ENCODE assay signal across 8 cellular contexts in genomic region chr5:73499187-73499586, GRCh38. TPM values are rescaled to one million over a fixed set of nuclear protein-coding genes. Genes with fewer than 3 reads are reported as not detected.
DNase-seq lines count a peak whose midpoint lies in the region; ATAC-seq and TF ChIP-seq lines count a peak whose summit lies in the region.

No MANE protein-coding gene starts in this region.

- H3K9ac ChIP-seq in SK-N-MC (ENCODE audit: insufficient read length), result peak overlapping the region; percentile 98

- no peaks in the 10 kb centered on the region for H3K9me2 ChIP-seq in GM23338 (ENCODE audit: insufficient read depth)

- no peaks in the 10 kb centered on the region for H3K27me3 ChIP-seq in GM23338 (ENCODE audit: insufficient read depth)
- no peaks in the 10 kb centered on the region for H3K27me3 ChIP-seq in gastrocnemius medialis

- peaks cover 52% of the 10 kb centered on the region for H3K79me2 ChIP-seq in GM23338 (replicated peaks; ENCODE audit: insufficient read depth)

- peak overlapping the region; percentile 98 for H3K4me3 Mint-ChIP-seq in GM23338

- DNase-seq in GM23338 (ENCODE audit: low spot score) (no peak), SK-N-MC (ENCODE audit: low read depth, low spot score) (no peak), fibroblast of peridontal ligament (ENCODE audit: extremely low read depth) (peak; percentile 19), gastrocnemius medialis (no peak), GM13976 (ENCODE audit: low spot score) (no peak), SW480 (ENCODE audit: low spot score) (no peak)
- no peak for DNase-seq in activated CD4-positive, CD25-positive, alpha-beta regulatory T cell treated with anti-CD3 and anti-CD28 coated beads, Interleukin-2, amount 50 U/mL, for 72 hours
- DNase-seq in stimulated activated CD4-positive, alpha-beta T cell treated with anti-CD3 and anti-CD28 coated beads, Interleukin-4, amount 100 ng/mL, for 24 hours, result no peak

- peak overlapping the region; percentile 89 for H3K4me3 ChIP-seq in GM23338
- H3K4me3 ChIP-seq in SK-N-MC, result peak overlapping the region; percentile 92
- H3K4me3 ChIP-seq in gastrocnemius medialis, result peak overlapping the region; percentile 87 to 100 (median 98)

- H4K20me1 ChIP-seq in GM23338 (replicated peaks; ENCODE audit: insufficient read depth), result peaks cover 19% of the 10 kb centered on the region

- no peak overlapping the region for H2AFZ ChIP-seq in GM23338

- no peak for ATAC-seq in GM23338
- no peak for ATAC-seq in gastrocnemius medialis

- peaks cover 9% of the 10 kb centered on the region for H3K27me3 Mint-ChIP-seq in GM23338 (ENCODE audit: insufficient read depth, low read depth, poor library complexity)

- H3K36me3 ChIP-seq in GM23338 (ENCODE audit: insufficient read depth) (peaks cover 26% of the 10 kb centered on the region), SK-N-MC (ENCODE audit: insufficient read depth, low read length) (peaks cover 52% of the 10 kb centered on the region), gastrocnemius medialis (peaks cover 0 to 35% of the 10 kb centered on the region in 2 donors)

- H3K36me3 Mint-ChIP-seq in GM23338 (ENCODE audit: low read depth), result peaks cover 57% of the 10 kb centered on the region

- no peaks in the 10 kb centered on the region for H3K9me3 Mint-ChIP-seq in GM23338

- no peaks in the 10 kb centered on the region for H3K9me3 ChIP-seq in SK-N-MC (ENCODE audit: low read depth, low read length)
- H3K9me3 ChIP-seq in gastrocnemius medialis, result no peaks in the 10 kb centered on the region

- peaks cover 43% of the 10 kb centered on the region for H3K4me1 Mint-ChIP-seq in GM23338

- intact Hi-C loops in gastrocnemius medialis (cut with DNase I; ENCODE audit: low total_unique reads), result loop anchor here (2.0 kb wide), 1 partner anchor 66 kb away; the partner anchor contains the start of genes ANKRA2 and UTP15

- in situ Hi-C loops in gastrocnemius medialis (cut with MboI; ENCODE audit: low sequenced_read_pairs in 4 of 4), result no loop called here
- in situ Hi-C loops in GM13976 (cut with MboI; ENCODE audit: low sequenced_read_pairs, unreplicated experiment), result no loop called here

- TF ChIP-seq CTCF in GM23338 (conservative IDR thresholded peaks at IDR 0.05; ENCODE audit: low read depth in 2 of 2) (no peak), gastrocnemius medialis (IDR thresholded peaks at IDR 0.05 in 4 of 5, conservative IDR thresholded peaks at IDR 0.05 in 1 of 5) (no peak), GM13976 (IDR thresholded peaks at IDR 0.05; ENCODE audit: borderline replicate concordance, control extremely low read depth, extremely low read depth, insufficient read depth, missing control alignments) (no peak)

- H3K27ac ChIP-seq in GM23338 (ENCODE audit: low read depth), result peak overlapping the region; percentile 95
- H3K27ac ChIP-seq in SK-N-MC, result peak overlapping the region; percentile 84; the same call in 1 of the 2 replicates
- peak overlapping the region; percentile 90 to 98 (median 94) for H3K27ac ChIP-seq in gastrocnemius medialis

- TF ChIP-seq POLR2A in gastrocnemius medialis (IDR thresholded peaks at IDR 0.05), result no peak

- H3K4me1 ChIP-seq in GM23338 (ENCODE audit: insufficient read depth) (peaks cover 31% of the 10 kb centered on the region), gastrocnemius medialis (peaks cover 25 to 29% of the 10 kb centered on the region in 2 donors)

- peak overlapping the region; percentile 94 for H3K4me2 ChIP-seq in GM23338

- peak overlapping the region; percentile 99 for H3K27ac Mint-ChIP-seq in GM23338

- peaks cover 3% of the 10 kb centered on the region; the same call in 1 of the 2 replicates for H3F3A ChIP-seq in GM23338 (replicated peaks; ENCODE audit: low read depth)

TF ChIP-seq in GM23338, 12 proteins besides CTCF, POLR2A, EP300 and RAD21:
- TF ChIP-seq EZH2 (IDR thresholded peaks at IDR 0.05; ENCODE audit: low read depth, unreplicated experiment) (no peak), REST (IDR thresholded peaks at IDR 0.05; ENCODE audit: unreplicated experiment) (no peak), ETS1 (IDR thresholded peaks at IDR 0.05) (no peak), STAT1 (IDR thresholded peaks at IDR 0.05; ENCODE audit: unreplicated experiment) (no peak), NANOG (IDR thresholded peaks at IDR 0.05; ENCODE audit: borderline replicate concordance) (no peak)

RNA-seq across cellular contexts. Expression of gene BTF3, which starts 0.9 kb away (rescaled TPM):
- total RNA-seq in GM23338 (2014; rRNA removed; shearing (Covaris generic)), result 472 and 506 TPM in 2 replicates
- 1,033 and 1,148 TPM in 2 replicates for polyA plus RNA-seq in GM23338 (2016; fragmentation: Nextera tagmentation; extraction: Ambion mirVana)
- total RNA-seq in gastrocnemius medialis, result 100 to 1,000 TPM; 517 to 641 (median 546) TPM

RNA-seq across cellular contexts. Expression of gene FOXD1, which starts 50.6 kb away (rescaled TPM):
- 0.12 and 0.42 TPM in 2 replicates for total RNA-seq in GM23338 (2014; rRNA removed; shearing (Covaris generic))
- polyA plus RNA-seq in GM23338 (2016; fragmentation: Nextera tagmentation; extraction: Ambion mirVana), result 0.23 TPM in 1 of 2 replicates, not detected in the other
- total RNA-seq in gastrocnemius medialis, result under 1 TPM in 3 of 4 donors, not detected in 1; 0.33 to 0.49 (median 0.41) TPM
